ENCODE assay signal across 2 cellular contexts in genomic region chr11:91880660-91881059, GRCh38.
TF ChIP-seq lines count a peak whose summit lies in the region.

No MANE protein-coding gene starts in this region.

TF ChIP-seq in A549, 52 proteins besides CTCF, POLR2A, EP300 and RAD21 (continued from another document):
- TF ChIP-seq, protein P1, sequence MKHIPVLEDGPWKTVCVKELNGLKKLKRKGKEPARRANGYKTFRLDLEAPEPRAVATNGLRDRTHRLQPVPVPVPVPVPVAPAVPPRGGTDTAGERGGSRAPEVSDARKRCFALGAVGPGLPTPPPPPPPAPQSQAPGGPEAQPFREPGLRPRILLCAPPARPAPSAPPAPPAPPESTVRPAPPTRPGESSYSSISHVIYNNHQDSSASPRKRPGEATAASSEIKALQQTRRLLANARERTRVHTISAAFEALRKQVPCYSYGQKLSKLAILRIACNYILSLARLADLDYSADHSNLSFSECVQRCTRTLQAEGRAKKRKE (CRISPR knock-in tag; IDR thresholded peaks at IDR 0.05; ENCODE audit: low read depth): no peak
- TF ChIP-seq EHF (CRISPR knock-in tag; IDR thresholded peaks at IDR 0.05): no peak
- TF ChIP-seq KDM1A (IDR thresholded peaks at IDR 0.05; ENCODE audit: low read depth): no peak
- TF ChIP-seq POLR2AphosphoS2 (conservative IDR thresholded peaks at IDR 0.05; ENCODE audit: low read length): no peak
- TF ChIP-seq RARB (CRISPR knock-in tag; IDR thresholded peaks at IDR 0.05): no peak
- TF ChIP-seq CEBPB (IDR thresholded peaks at IDR 0.05): no peak
- TF ChIP-seq, protein P2, sequence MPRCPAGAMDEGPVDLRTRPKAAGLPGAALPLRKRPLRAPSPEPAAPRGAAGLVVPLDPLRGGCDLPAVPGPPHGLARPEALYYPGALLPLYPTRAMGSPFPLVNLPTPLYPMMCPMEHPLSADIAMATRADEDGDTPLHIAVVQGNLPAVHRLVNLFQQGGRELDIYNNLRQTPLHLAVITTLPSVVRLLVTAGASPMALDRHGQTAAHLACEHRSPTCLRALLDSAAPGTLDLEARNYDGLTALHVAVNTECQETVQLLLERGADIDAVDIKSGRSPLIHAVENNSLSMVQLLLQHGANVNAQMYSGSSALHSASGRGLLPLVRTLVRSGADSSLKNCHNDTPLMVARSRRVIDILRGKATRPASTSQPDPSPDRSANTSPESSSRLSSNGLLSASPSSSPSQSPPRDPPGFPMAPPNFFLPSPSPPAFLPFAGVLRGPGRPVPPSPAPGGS (IDR thresholded peaks at IDR 0.05): no peak
- no peak for TF ChIP-seq NPAS2 (CRISPR knock-in tag; IDR thresholded peaks at IDR 0.05; ENCODE audit: borderline replicate concordance)
- TF ChIP-seq HEYL (CRISPR knock-in tag; IDR thresholded peaks at IDR 0.05): no peak
- no peak for TF ChIP-seq EHMT2 (IDR thresholded peaks at IDR 0.05; ENCODE audit: low read depth)
- TF ChIP-seq NFE2L2 (conservative IDR thresholded peaks at IDR 0.05; ENCODE audit: low read length): no peak
- TF ChIP-seq PHF8 (IDR thresholded peaks at IDR 0.05; ENCODE audit: borderline replicate concordance, low read depth): no peak
- TF ChIP-seq KDM5A (IDR thresholded peaks at IDR 0.05): no peak

TF ChIP-seq in neural cell, 6 proteins besides CTCF, POLR2A, EP300 and RAD21 (continued from another document):
- TF ChIP-seq, protein P3, sequence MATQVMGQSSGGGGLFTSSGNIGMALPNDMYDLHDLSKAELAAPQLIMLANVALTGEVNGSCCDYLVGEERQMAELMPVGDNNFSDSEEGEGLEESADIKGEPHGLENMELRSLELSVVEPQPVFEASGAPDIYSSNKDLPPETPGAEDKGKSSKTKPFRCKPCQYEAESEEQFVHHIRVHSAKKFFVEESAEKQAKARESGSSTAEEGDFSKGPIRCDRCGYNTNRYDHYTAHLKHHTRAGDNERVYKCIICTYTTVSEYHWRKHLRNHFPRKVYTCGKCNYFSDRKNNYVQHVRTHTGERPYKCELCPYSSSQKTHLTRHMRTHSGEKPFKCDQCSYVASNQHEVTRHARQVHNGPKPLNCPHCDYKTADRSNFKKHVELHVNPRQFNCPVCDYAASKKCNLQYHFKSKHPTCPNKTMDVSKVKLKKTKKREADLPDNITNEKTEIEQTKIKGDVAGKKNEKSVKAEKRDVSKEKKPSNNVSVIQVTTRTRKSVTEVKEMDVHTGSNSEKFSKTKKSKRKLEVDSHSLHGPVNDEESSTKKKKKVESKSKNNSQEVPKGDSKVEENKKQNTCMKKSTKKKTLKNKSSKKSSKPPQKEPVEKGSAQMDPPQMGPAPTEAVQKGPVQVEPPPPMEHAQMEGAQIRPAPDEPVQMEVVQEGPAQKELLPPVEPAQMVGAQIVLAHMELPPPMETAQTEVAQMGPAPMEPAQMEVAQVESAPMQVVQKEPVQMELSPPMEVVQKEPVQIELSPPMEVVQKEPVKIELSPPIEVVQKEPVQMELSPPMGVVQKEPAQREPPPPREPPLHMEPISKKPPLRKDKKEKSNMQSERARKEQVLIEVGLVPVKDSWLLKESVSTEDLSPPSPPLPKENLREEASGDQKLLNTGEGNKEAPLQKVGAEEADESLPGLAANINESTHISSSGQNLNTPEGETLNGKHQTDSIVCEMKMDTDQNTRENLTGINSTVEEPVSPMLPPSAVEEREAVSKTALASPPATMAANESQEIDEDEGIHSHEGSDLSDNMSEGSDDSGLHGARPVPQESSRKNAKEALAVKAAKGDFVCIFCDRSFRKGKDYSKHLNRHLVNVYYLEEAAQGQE (IDR thresholded peaks at IDR 0.05; ENCODE audit: borderline replicate concordance): no peak
- TF ChIP-seq POLR2AphosphoS5 (IDR thresholded peaks at IDR 0.05) (peak; percentile 61), EZH2 (IDR thresholded peaks at IDR 0.05; ENCODE audit: borderline replicate concordance, insufficient read depth, low read length, poor library complexity, severe bottlenecking) (no peak), SMC3 (conservative IDR thresholded peaks at IDR 0.05; ENCODE audit: poor library complexity) (no peak), TAF1 (IDR thresholded peaks at IDR 0.05; ENCODE audit: low read depth) (no peak)
